In the genomic region with DNA sequence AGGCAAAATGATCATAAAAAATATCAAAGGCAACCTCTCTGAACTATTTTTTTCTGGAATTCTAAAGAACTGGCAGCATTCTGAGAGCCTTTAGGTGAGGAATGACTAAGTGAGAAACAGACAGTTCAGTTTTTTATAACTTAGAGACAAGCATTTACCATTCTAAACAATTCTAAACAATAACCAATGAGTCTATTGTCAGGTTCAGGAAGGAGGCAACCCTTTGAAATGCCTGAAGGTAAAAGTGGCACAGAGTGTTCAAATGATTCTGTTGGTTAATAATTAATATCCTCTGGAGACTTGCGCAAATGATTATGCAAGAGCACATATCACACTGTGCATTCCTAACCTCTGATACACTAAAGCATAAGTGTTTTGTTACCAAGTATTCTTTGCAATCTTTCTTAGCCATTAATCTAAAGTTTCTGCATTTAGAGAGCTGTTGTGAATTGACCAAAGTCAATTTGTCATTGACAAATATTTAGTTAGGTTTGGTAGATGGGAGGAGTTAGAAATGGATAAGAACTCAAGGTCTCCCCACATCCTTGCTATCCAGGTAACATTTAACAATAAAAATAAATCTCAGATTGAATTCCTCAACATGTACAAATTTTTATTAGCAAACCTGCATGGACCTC, we compare ENCODE assay signal across 10 cellular contexts. TPM values are rescaled to one million over a fixed set of nuclear protein-coding genes. Genes with fewer than 3 reads are reported as not detected.
DNase-seq lines count a peak whose midpoint lies in the region; ATAC-seq and TF ChIP-seq lines count a peak whose summit lies in the region.
"Had no signal": no experiment of that assay in that cellular context is flagged by ENCODE, and none has a peak within 500 bp of the region (broad histone marks: within the 10 kb centered on the region; RNA-seq: fewer than 3 reads in every experiment).

No MANE protein-coding gene starts in this region.

- H3K9me3 ChIP-seq in mesenchymal stem cell (ENCODE audit: control insufficient read depth, low read length) = peaks cover 5% of the 10 kb centered on the region

- H3K9ac ChIP-seq in mesenchymal stem cell (ENCODE audit: low read length) = peak overlapping the region; percentile 12

- H2BK5ac ChIP-seq in mesenchymal stem cell (ENCODE audit: low read depth, low read length, poor library complexity, severe bottlenecking) = no peak overlapping the region

- H3K27me3 ChIP-seq in mesenchymal stem cell (ENCODE audit: control insufficient read depth in 1 of 2, insufficient read depth in 1 of 2, low read length in 2 of 2) = no peaks in the 10 kb centered on the region

- no peak overlapping the region for H3K23ac ChIP-seq in mesenchymal stem cell (ENCODE audit: low read length in 2 of 2)

- whole genome bisulfite sequencing in mesenchymal stem cell = no CpG with 5 or more reads among the region's 1 CpG

- no peak overlapping the region for H3K4me2 ChIP-seq in mesenchymal stem cell (ENCODE audit: low read length, poor library complexity, severe bottlenecking)

- peaks cover 0 to 2% of the 10 kb centered on the region in 2 donors for H3K36me3 Mint-ChIP-seq in stimulated activated naive B cell treated with anti-CD40 and anti-IgM and Interleukin-4, amounts not matched to agents 10 μg/mL and 1 μg/mL and 100 μg/mL, for 72 hours
- H3K36me3 Mint-ChIP-seq: activated CD4-positive, alpha-beta memory T cell treated with anti-CD3 and anti-CD28 coated beads for 36 hours had no signal

- H3K79me1 ChIP-seq in mesenchymal stem cell (replicated peaks; ENCODE audit: low read length, poor library complexity, severe bottlenecking) = no peaks in the 10 kb centered on the region

- H3K4ac ChIP-seq in mesenchymal stem cell (ENCODE audit: low read depth in 1 of 2, low read length in 2 of 2) = no peak overlapping the region

- no peak overlapping the region for H3K18ac ChIP-seq in mesenchymal stem cell (ENCODE audit: low read depth in 1 of 2, low read length in 2 of 2)

- TF ChIP-seq CTCF in LNCaP clone FGC (IDR thresholded peaks at IDR 0.05; ENCODE audit: control insufficient read depth, extremely low read depth, insufficient read depth) = no peak

- H3K4me3 ChIP-seq in LNCaP clone FGC (ENCODE audit: low read depth, low read length) (no peak overlapping the region), mesenchymal stem cell (ENCODE audit: insufficient read depth in 1 of 2, low read depth in 1 of 2, low read length in 2 of 2) (no peak overlapping the region)

- H3K4me1 ChIP-seq in mesenchymal stem cell (ENCODE audit: control insufficient read depth, insufficient read depth, low read depth, low read length) = peaks cover 4% of the 10 kb centered on the region

- H2BK15ac ChIP-seq in mesenchymal stem cell (ENCODE audit: low read depth, poor library complexity, severe bottlenecking) = no peak overlapping the region

- no peak overlapping the region for H4K8ac ChIP-seq in mesenchymal stem cell (ENCODE audit: low read length)

- H2BK12ac ChIP-seq in mesenchymal stem cell (ENCODE audit: low read length in 2 of 2) = no peak overlapping the region

- H3K27me3 Mint-ChIP-seq in stimulated activated naive B cell treated with anti-CD40 and anti-IgM and Interleukin-4, amounts not matched to agents 10 μg/mL and 1 μg/mL and 100 μg/mL, for 72 hours = no peaks in the 10 kb centered on the region
- H3K27me3 Mint-ChIP-seq: activated CD4-positive, alpha-beta memory T cell treated with anti-CD3 and anti-CD28 coated beads for 36 hours had no signal

- peaks cover 3 to 4% of the 10 kb centered on the region in 2 donors for H3K9me3 Mint-ChIP-seq in stimulated activated naive B cell treated with anti-CD40 and anti-IgM and Interleukin-4, amounts not matched to agents 10 μg/mL and 1 μg/mL and 100 μg/mL, for 72 hours

- H3K36me3 ChIP-seq in mesenchymal stem cell (ENCODE audit: control insufficient read depth in 1 of 2, insufficient read depth in 2 of 2, low read depth in 1 of 2, low read length in 2 of 2) = no peaks in the 10 kb centered on the region

- H2AK5ac ChIP-seq in mesenchymal stem cell (ENCODE audit: low read length, severe bottlenecking) = no peak overlapping the region

- no peak overlapping the region for H2AFZ ChIP-seq in mesenchymal stem cell (ENCODE audit: low read depth, low read length)

- H3K4me1 Mint-ChIP-seq in stimulated activated naive B cell treated with anti-CD40 and anti-IgM and Interleukin-4, amounts not matched to agents 10 μg/mL and 1 μg/mL and 100 μg/mL, for 72 hours = peaks cover 20 to 43% of the 10 kb centered on the region in 2 donors

- no peak overlapping the region for H4K91ac ChIP-seq in mesenchymal stem cell (ENCODE audit: low read length)

- peak overlapping the region; percentile 87 for H3K27ac ChIP-seq in mesenchymal stem cell (ENCODE audit: low read length, poor library complexity, severe bottlenecking)

- no peak overlapping the region for H3K14ac ChIP-seq in mesenchymal stem cell (ENCODE audit: low read length in 2 of 2)

- H2BK120ac ChIP-seq in mesenchymal stem cell (ENCODE audit: low read depth, low read length) = no peak overlapping the region

- H3K27ac Mint-ChIP-seq in stimulated activated naive B cell treated with anti-CD40 and anti-IgM and Interleukin-4, amounts not matched to agents 10 μg/mL and 1 μg/mL and 100 μg/mL, for 72 hours = no peak overlapping the region
- H3K27ac Mint-ChIP-seq: activated CD4-positive, alpha-beta memory T cell treated with anti-CD3 and anti-CD28 coated beads for 36 hours had no signal

- ATAC-seq in stimulated activated naive B cell treated with anti-CD40 and anti-IgM and Interleukin-4, amounts not matched to agents 10 μg/mL and 1 μg/mL and 100 μg/mL, for 72 hours (replicated peaks) = no peak

- peak; percentile 50 for DNase-seq in AG08395 (ENCODE audit: low spot score)
- DNase-seq in LNCaP clone FGC (ENCODE audit: low read depth) = peak; percentile 26
- peak; percentile 78 for DNase-seq in dermis blood vessel endothelial cell
- DNase-seq in mesenchymal stem cell = peak; percentile 70
- DNase-seq in stimulated activated naive B cell treated with anti-CD40 and anti-IgM and Interleukin-4, amounts not matched to agents 10 μg/mL and 1 μg/mL and 100 μg/mL, for 72 hours = no peak
- DNase-seq in cerebellar nuclear complex (lab: John Stamatoyannopoulos, UW) = no peak
- no peak for DNase-seq in DMS153 (lab: John Stamatoyannopoulos, UW)
- DNase-seq in putamen (ENCODE audit: low spot score) = no peak
- DNase-seq: activated CD4-positive, alpha-beta memory T cell treated with anti-CD3 and anti-CD28 coated beads for 36 hours; NCI-H1092 had no signal

- H3K4me3 Mint-ChIP-seq in stimulated activated naive B cell treated with anti-CD40 and anti-IgM and Interleukin-4, amounts not matched to agents 10 μg/mL and 1 μg/mL and 100 μg/mL, for 72 hours = no peak overlapping the region
- H3K4me3 Mint-ChIP-seq: activated CD4-positive, alpha-beta memory T cell treated with anti-CD3 and anti-CD28 coated beads for 36 hours had no signal

RNA-seq across cellular contexts. Expression of a gene that starts 9.2 kb away (rescaled TPM):
- total RNA-seq in dermis blood vessel endothelial cell = 632 and 715 TPM in 2 replicates
- 195 TPM for polyA plus RNA-seq in mesenchymal stem cell (2013, experiment 1 of 2)
- 202 TPM for polyA plus RNA-seq in mesenchymal stem cell (2013, experiment 2 of 2)

Comparison
In these comparisons a context has a peak if more than half of its experiments do, and no peak if none do; other contexts are left out.
1. DNase-seq: peak in AG08395 (single experiment), LNCaP clone FGC (single experiment), dermis blood vessel endothelial cell (single experiment) and mesenchymal stem cell (single experiment); none in stimulated activated naive B cell treated with anti-CD40 and anti-IgM and Interleukin-4, amounts not matched to agents 10 μg/mL and 1 μg/mL and 100 μg/mL, for 72 hours (single experiment), cerebellar nuclear complex (0 of 2), DMS153 (single experiment) and putamen (single experiment).